Comparison of ENCODE assay signal across 1 cellular context in the genomic region with DNA sequence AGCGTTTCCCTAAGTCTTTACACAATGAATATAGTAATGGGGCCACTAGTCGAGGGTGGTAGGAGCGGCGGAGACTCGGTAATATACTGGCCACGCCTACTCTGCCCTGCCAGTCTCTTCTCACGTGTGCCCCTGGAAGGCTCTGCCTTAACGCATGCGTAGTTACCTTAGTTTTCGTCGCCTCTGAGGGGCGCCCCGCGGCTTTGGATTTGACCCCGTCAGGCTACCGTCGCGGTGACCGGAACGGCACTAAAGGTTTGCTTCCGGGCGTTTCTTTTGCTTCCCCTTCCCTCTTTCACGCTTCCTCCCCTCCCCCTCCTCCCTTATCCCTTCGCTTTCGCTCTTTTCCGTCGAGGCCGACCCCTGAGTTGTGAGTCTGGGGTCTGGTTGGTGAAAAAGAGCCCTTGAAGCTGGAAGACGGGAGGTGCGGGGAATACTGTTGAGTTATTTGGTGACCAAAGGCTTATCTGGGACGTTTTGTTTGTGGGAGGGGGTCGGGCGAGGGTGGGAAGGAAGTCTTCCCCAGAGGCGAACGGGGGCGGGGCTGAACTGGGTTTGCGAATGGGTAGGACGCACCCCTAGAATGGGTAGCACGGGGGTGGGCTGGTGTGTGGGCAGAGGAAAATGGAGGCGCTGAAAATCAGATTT.
TF ChIP-seq lines count a peak whose summit lies in the region.

A gene (plus strand): TSS at position 270 of the 648 bp plus-strand sequence. CDS start 1,352 bp downstream, outside the sequence.

TF ChIP-seq in GM12878, 131 proteins besides CTCF, POLR2A, EP300 and RAD21 (continued from another document and continues in another):
- TF ChIP-seq, protein P1, sequence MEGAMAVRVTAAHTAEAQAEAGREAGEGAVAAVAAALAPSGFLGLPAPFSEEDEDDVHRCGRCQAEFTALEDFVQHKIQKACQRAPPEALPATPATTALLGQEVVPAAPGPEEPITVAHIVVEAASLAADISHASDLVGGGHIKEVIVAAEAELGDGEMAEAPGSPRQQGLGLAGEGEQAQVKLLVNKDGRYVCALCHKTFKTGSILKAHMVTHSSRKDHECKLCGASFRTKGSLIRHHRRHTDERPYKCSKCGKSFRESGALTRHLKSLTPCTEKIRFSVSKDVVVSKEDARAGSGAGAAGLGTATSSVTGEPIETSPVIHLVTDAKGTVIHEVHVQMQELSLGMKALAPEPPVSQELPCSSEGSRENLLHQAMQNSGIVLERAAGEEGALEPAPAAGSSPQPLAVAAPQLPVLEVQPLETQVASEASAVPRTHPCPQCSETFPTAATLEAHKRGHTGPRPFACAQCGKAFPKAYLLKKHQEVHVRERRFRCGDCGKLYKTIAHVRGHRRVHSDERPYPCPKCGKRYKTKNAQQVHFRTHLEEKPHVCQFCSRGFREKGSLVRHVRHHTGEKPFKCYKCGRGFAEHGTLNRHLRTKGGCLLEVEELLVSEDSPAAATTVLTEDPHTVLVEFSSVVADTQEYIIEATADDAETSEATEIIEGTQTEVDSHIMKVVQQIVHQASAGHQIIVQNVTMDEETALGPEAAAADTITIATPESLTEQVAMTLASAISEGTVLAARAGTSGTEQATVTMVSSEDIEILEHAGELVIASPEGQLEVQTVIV (IDR thresholded peaks at IDR 0.05; ENCODE audit: borderline replicate concordance, partially characterized antibody) = peak; percentile 43
- TF ChIP-seq NFIC (IDR thresholded peaks at IDR 0.05; ENCODE audit: low read depth, low read length) (no peak; the same call in 1 of the 2 replicates), NFYA (IDR thresholded peaks at IDR 0.05; ENCODE audit: borderline replicate concordance, low read depth, low read length) (no peak), ZNF384 (IDR thresholded peaks at IDR 0.05; ENCODE audit: borderline replicate concordance, low read depth, low read length) (no peak), SP1 (IDR thresholded peaks at IDR 0.05; ENCODE audit: low read depth, low read length) (peak; percentile 58), SREBF2 (IDR thresholded peaks at IDR 0.05; ENCODE audit: low read length) (no peak), STAT3 (IDR thresholded peaks at IDR 0.05; ENCODE audit: low read depth, low read length) (no peak), CBX5 (IDR thresholded peaks at IDR 0.05; ENCODE audit: low read depth) (no peak), ZNF24 (IDR thresholded peaks at IDR 0.05) (no peak), HDAC6 (IDR thresholded peaks at IDR 0.05; ENCODE audit: unreplicated experiment) (no peak), ATF7 (IDR thresholded peaks at IDR 0.05; ENCODE audit: low read depth) (peak; percentile 67), TAF1 (IDR thresholded peaks at IDR 0.05; ENCODE audit: borderline replicate concordance, low read depth, low read length) (no peak), TCF7 (IDR thresholded peaks at IDR 0.05; ENCODE audit: borderline replicate concordance) (no peak), NR2F1 (conservative IDR thresholded peaks at IDR 0.05) (0 out of 2 replicates have a peak, but pooled peaks have one; percentile 23), BRCA1 (IDR thresholded peaks at IDR 0.05; ENCODE audit: low read depth, low read length) (no peak), SUZ12 (IDR thresholded peaks at IDR 0.05; ENCODE audit: unreplicated experiment) (no peak), ETV6 (conservative IDR thresholded peaks at IDR 0.05 in 1 of 2, IDR thresholded peaks at IDR 0.05 in 1 of 2; ENCODE audit: borderline replicate concordance in 1 of 2, low read depth in 1 of 2) (peak; percentile 56 to 97; a peak in 2 of 4 replicates), MTA3 (IDR thresholded peaks at IDR 0.05; ENCODE audit: borderline replicate concordance, low read length) (no peak), SMARCA5 (IDR thresholded peaks at IDR 0.05) (no peak), MYC (IDR thresholded peaks at IDR 0.05; ENCODE audit: insufficient read depth, insufficient read length, insufficient replicate concordance, low read length, severe bottlenecking) (no peak), FOXK2 (IDR thresholded peaks at IDR 0.05) (no peak), RELA (IDR thresholded peaks at IDR 0.05; ENCODE audit: borderline replicate concordance, partially characterized antibody) (no peak), SMC3 (IDR thresholded peaks at IDR 0.05; ENCODE audit: borderline replicate concordance, low read length) (no peak), ESRRA (IDR thresholded peaks at IDR 0.05; ENCODE audit: low read length) (no peak), YBX1 (IDR thresholded peaks at IDR 0.05) (no peak), HDGF (IDR thresholded peaks at IDR 0.05) (no peak), PAX8 (IDR thresholded peaks at IDR 0.05) (no peak), FOS (IDR thresholded peaks at IDR 0.05; ENCODE audit: borderline replicate concordance, extremely low read depth, insufficient read length) (no peak), GATAD2B (conservative IDR thresholded peaks at IDR 0.05; ENCODE audit: low read depth) (peak; percentile 48; the same call in 1 of the 2 replicates), RAD51 (IDR thresholded peaks at IDR 0.05) (peak; percentile 78), HDAC2 (IDR thresholded peaks at IDR 0.05) (no peak), ZZZ3 (IDR thresholded peaks at IDR 0.05; ENCODE audit: control insufficient read depth, insufficient read length, low read depth) (no peak), TCF3 (IDR thresholded peaks at IDR 0.05; ENCODE audit: borderline replicate concordance, insufficient read depth, low read depth, low read length) (no peak), CHD1 (IDR thresholded peaks at IDR 0.05; ENCODE audit: low read depth, low read length) (no peak), CEBPB (IDR thresholded peaks at IDR 0.05; ENCODE audit: borderline replicate concordance in 1 of 2, low read depth in 2 of 2, low read length in 2 of 2) (no peak), RBBP5 (conservative IDR thresholded peaks at IDR 0.05) (no peak), SREBF1 (IDR thresholded peaks at IDR 0.05; ENCODE audit: low read length) (no peak), MTA2 (IDR thresholded peaks at IDR 0.05; ENCODE audit: low read depth) (peak; percentile 72)
- TF ChIP-seq, protein P2, sequence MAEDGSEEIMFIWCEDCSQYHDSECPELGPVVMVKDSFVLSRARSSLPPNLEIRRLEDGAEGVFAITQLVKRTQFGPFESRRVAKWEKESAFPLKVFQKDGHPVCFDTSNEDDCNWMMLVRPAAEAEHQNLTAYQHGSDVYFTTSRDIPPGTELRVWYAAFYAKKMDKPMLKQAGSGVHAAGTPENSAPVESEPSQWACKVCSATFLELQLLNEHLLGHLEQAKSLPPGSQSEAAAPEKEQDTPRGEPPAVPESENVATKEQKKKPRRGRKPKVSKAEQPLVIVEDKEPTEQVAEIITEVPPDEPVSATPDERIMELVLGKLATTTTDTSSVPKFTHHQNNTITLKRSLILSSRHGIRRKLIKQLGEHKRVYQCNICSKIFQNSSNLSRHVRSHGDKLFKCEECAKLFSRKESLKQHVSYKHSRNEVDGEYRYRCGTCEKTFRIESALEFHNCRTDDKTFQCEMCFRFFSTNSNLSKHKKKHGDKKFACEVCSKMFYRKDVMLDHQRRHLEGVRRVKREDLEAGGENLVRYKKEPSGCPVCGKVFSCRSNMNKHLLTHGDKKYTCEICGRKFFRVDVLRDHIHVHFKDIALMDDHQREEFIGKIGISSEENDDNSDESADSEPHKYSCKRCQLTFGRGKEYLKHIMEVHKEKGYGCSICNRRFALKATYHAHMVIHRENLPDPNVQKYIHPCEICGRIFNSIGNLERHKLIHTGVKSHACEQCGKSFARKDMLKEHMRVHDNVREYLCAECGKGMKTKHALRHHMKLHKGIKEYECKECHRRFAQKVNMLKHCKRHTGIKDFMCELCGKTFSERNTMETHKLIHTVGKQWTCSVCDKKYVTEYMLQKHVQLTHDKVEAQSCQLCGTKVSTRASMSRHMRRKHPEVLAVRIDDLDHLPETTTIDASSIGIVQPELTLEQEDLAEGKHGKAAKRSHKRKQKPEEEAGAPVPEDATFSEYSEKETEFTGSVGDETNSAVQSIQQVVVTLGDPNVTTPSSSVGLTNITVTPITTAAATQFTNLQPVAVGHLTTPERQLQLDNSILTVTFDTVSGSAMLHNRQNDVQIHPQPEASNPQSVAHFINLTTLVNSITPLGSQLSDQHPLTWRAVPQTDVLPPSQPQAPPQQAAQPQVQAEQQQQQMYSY (CRISPR knock-in tag; IDR thresholded peaks at IDR 0.05) = no peak
- TF ChIP-seq, protein P3, sequence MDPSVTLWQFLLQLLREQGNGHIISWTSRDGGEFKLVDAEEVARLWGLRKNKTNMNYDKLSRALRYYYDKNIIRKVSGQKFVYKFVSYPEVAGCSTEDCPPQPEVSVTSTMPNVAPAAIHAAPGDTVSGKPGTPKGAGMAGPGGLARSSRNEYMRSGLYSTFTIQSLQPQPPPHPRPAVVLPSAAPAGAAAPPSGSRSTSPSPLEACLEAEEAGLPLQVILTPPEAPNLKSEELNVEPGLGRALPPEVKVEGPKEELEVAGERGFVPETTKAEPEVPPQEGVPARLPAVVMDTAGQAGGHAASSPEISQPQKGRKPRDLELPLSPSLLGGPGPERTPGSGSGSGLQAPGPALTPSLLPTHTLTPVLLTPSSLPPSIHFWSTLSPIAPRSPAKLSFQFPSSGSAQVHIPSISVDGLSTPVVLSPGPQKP (IDR thresholded peaks at IDR 0.05; ENCODE audit: low read depth, low read length) = peak; percentile 83
- TF ChIP-seq, protein P4, sequence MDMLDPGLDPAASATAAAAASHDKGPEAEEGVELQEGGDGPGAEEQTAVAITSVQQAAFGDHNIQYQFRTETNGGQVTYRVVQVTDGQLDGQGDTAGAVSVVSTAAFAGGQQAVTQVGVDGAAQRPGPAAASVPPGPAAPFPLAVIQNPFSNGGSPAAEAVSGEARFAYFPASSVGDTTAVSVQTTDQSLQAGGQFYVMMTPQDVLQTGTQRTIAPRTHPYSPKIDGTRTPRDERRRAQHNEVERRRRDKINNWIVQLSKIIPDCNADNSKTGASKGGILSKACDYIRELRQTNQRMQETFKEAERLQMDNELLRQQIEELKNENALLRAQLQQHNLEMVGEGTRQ (IDR thresholded peaks at IDR 0.05; ENCODE audit: borderline replicate concordance, low read depth, low read length) = peak; percentile 47
- TF ChIP-seq, protein P5, sequence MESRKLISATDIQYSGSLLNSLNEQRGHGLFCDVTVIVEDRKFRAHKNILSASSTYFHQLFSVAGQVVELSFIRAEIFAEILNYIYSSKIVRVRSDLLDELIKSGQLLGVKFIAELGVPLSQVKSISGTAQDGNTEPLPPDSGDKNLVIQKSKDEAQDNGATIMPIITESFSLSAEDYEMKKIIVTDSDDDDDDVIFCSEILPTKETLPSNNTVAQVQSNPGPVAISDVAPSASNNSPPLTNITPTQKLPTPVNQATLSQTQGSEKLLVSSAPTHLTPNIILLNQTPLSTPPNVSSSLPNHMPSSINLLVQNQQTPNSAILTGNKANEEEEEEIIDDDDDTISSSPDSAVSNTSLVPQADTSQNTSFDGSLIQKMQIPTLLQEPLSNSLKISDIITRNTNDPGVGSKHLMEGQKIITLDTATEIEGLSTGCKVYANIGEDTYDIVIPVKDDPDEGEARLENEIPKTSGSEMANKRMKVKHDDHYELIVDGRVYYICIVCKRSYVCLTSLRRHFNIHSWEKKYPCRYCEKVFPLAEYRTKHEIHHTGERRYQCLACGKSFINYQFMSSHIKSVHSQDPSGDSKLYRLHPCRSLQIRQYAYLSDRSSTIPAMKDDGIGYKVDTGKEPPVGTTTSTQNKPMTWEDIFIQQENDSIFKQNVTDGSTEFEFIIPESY (IDR thresholded peaks at IDR 0.05) = no peak
- TF ChIP-seq, protein P6, sequence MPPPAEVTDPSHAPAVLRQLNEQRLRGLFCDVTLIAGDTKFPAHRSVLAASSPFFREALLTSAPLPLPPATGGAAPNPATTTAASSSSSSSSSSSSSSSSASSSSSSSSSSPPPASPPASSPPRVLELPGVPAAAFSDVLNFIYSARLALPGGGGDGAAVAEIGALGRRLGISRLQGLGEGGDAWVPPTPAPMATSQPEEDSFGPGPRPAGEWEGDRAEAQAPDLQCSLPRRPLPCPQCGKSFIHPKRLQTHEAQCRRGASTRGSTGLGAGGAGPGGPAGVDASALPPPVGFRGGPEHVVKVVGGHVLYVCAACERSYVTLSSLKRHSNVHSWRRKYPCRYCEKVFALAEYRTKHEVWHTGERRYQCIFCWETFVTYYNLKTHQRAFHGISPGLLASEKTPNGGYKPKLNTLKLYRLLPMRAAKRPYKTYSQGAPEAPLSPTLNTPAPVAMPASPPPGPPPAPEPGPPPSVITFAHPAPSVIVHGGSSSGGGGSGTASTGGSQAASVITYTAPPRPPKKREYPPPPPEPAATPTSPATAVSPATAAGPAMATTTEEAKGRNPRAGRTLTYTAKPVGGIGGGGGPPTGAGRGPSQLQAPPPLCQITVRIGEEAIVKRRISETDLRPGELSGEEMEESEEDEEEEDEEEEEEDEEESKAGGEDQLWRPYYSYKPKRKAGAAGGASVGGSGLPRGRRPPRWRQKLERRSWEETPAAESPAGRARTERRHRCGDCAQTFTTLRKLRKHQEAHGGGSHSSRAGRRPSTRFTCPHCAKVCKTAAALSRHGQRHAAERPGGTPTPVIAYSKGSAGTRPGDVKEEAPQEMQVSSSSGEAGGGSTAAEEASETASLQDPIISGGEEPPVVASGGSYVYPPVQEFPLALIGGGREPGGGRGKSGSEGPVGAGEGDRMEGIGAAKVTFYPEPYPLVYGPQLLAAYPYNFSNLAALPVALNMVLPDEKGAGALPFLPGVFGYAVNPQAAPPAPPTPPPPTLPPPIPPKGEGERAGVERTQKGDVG (CRISPR knock-in tag; IDR thresholded peaks at IDR 0.05) = no peak
- TF ChIP-seq, protein P7, sequence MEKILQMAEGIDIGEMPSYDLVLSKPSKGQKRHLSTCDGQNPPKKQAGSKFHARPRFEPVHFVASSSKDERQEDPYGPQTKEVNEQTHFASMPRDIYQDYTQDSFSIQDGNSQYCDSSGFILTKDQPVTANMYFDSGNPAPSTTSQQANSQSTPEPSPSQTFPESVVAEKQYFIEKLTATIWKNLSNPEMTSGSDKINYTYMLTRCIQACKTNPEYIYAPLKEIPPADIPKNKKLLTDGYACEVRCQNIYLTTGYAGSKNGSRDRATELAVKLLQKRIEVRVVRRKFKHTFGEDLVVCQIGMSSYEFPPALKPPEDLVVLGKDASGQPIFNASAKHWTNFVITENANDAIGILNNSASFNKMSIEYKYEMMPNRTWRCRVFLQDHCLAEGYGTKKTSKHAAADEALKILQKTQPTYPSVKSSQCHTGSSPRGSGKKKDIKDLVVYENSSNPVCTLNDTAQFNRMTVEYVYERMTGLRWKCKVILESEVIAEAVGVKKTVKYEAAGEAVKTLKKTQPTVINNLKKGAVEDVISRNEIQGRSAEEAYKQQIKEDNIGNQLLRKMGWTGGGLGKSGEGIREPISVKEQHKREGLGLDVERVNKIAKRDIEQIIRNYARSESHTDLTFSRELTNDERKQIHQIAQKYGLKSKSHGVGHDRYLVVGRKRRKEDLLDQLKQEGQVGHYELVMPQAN (conservative IDR thresholded peaks at IDR 0.05) = peak; percentile 59
- TF ChIP-seq, protein P8, sequence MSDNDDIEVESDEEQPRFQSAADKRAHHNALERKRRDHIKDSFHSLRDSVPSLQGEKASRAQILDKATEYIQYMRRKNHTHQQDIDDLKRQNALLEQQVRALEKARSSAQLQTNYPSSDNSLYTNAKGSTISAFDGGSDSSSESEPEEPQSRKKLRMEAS (IDR thresholded peaks at IDR 0.05; ENCODE audit: low read depth, low read length) = peak; percentile 58; the same call in 1 of the 2 replicates
- TF ChIP-seq, protein P9, sequence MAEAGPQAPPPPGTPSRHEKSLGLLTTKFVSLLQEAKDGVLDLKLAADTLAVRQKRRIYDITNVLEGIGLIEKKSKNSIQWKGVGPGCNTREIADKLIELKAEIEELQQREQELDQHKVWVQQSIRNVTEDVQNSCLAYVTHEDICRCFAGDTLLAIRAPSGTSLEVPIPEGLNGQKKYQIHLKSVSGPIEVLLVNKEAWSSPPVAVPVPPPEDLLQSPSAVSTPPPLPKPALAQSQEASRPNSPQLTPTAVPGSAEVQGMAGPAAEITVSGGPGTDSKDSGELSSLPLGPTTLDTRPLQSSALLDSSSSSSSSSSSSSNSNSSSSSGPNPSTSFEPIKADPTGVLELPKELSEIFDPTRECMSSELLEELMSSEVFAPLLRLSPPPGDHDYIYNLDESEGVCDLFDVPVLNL (IDR thresholded peaks at IDR 0.05; ENCODE audit: low read depth, low read length) = no peak
